22 cellular contexts compared by ENCODE assay signal in the genomic region with DNA sequence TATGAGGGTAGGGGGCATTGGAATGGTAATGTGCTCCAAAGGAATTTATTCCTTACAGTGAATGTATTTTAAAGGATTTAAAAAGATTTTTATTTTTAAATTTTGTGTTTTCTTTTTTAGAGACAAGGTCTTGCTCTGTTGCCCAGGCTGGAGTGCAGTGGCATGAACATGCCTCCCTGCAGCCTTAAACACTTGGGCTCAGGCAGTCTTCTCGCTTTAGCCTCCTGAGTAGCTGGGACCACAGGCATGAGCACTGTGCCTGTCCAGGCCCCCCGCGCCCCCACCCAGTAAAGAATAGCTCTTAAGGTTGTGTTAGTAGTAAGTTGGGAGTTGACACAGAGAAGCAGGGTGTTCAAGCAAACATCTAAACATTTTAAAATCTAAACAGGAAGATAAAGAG. TPM values are rescaled to one million over a fixed set of nuclear protein-coding genes. Genes with fewer than 3 reads are reported as not detected.
DNase-seq lines count a peak whose midpoint lies in the region; ATAC-seq, FAIRE-seq and TF ChIP-seq lines count a peak whose summit lies in the region.
"Had no signal": no experiment of that assay in that cellular context is flagged by ENCODE, and none has a peak within 500 bp of the region (broad histone marks: within the 10 kb centered on the region; RNA-seq: fewer than 3 reads in every experiment).

No MANE protein-coding gene starts in this region.

- peak overlapping the region; percentile 48 for H3K27ac Mint-ChIP-seq in astrocyte (ENCODE audit: unreplicated experiment)
- H3K27ac Mint-ChIP-seq: activated naive CD4-positive, alpha-beta T cell treated with anti-CD3 and anti-CD28 coated beads for 36 hours; activated T-cell treated with anti-CD3 and anti-CD28 coated beads, Interleukin-2, amount 50 U/mL, for 24 hours; natural killer cell treated with Interleukin-12 subunit alpha and Interleukin-12 subunit beta and Interleukin-15 and Interleukin-18, amount 100 ng/mL, for 72 hours had no signal

- DNase-seq in DND-41: no peak
- DNase-seq in astrocyte (ENCODE audit: low read depth): no peak
- DNase-seq in neuronal stem cell (ENCODE audit: low spot score): no peak
- no peak for DNase-seq in inferior parietal cortex (ENCODE audit: extremely low spot score)
- DNase-seq in left colon: no peak
- DNase-seq: activated naive CD4-positive, alpha-beta T cell treated with anti-CD3 and anti-CD28 coated beads for 36 hours; activated T-cell treated with anti-CD3 and anti-CD28 coated beads, Interleukin-2, amount 50 U/mL, for 24 hours; amniotic stem cell; DMS79; Kasumi-1; NCI-H187; NCI-H526 treated with DMSO at 0.1 percent for 48 hours; stimulated activated CD4-positive, alpha-beta T cell treated with anti-CD3 and anti-CD28 coated beads, Interleukin-15, amount 100 ng/mL, for 24 hours; stomach; upper lobe of left lung had no signal

- H3K4me3 ChIP-seq in DND-41 (ENCODE audit: low read depth in 1 of 2, low read length in 2 of 2) (no peak overlapping the region), astrocyte (ENCODE audit: insufficient read depth, low read depth, low read length) (no peak overlapping the region), iPS-18a (ENCODE audit: low read length) (peak overlapping the region; percentile 45), neuronal stem cell (ENCODE audit: low read length in 2 of 2) (no peak overlapping the region)
- H3K4me3 ChIP-seq: SJSA1, stomach, upper lobe of left lung had no signal

- no peaks in the 10 kb centered on the region for H3K79me1 ChIP-seq in neuronal stem cell (ENCODE audit: low read depth, low read length)

- H2BK120ac ChIP-seq in neuronal stem cell (ENCODE audit: low read depth, low read length): no peak overlapping the region

- peak overlapping the region; percentile 44 for H3K4me2 ChIP-seq in DND-41 (ENCODE audit: insufficient read depth, low read length)
- H3K4me2 ChIP-seq in astrocyte (ENCODE audit: low read length): peak overlapping the region; percentile 77
- H3K4me2 ChIP-seq in neuronal stem cell (ENCODE audit: insufficient read depth, low read length, poor library complexity, severe bottlenecking): no peak overlapping the region

- H3K9me3 ChIP-seq in DND-41 (ENCODE audit: insufficient read depth, low read length, severe bottlenecking) (no peaks in the 10 kb centered on the region), astrocyte (ENCODE audit: insufficient read depth, low read depth, low read length) (no peaks in the 10 kb centered on the region), iPS-18a (ENCODE audit: control insufficient read depth, low read depth, low read length) (no peaks in the 10 kb centered on the region), neuronal stem cell (replicated peaks in 1 of 2; ENCODE audit: control insufficient read depth in 2 of 2, insufficient read depth in 1 of 2, low read depth in 1 of 2, low read length in 2 of 2) (peaks cover 0 to 11% of the 10 kb centered on the region in 2 donors)
- H3K9me3 ChIP-seq: SJSA1, stomach, upper lobe of left lung had no signal

- H4K8ac ChIP-seq in neuronal stem cell (ENCODE audit: low read depth, low read length): no peak overlapping the region

- ATAC-seq in DND-41 (ENCODE audit: insufficient read depth, low read depth): peak; percentile 38; the same call in 1 of the 3 replicates
- ATAC-seq in HG02678 (IDR thresholded peaks at IDR 0.05; ENCODE audit: unreplicated experiment): no peak
- no peak for ATAC-seq in left colon
- ATAC-seq in GM21717 (IDR thresholded peaks at IDR 0.05; ENCODE audit: unreplicated experiment): no peak
- ATAC-seq: natural killer cell treated with Interleukin-12 subunit alpha and Interleukin-12 subunit beta and Interleukin-15 and Interleukin-18, amount 100 ng/mL, for 72 hours had no signal

- WGBS in neuronal stem cell (ENCODE audit: extremely low coverage in 2 of 2, insufficient read length in 2 of 2, insufficient replicate concordance in 1 of 2), 2 donors: no CpG with 5 or more reads among the region's 3 CpGs

- H3K27me3 Mint-ChIP-seq in astrocyte (ENCODE audit: low read depth, unreplicated experiment): no peaks in the 10 kb centered on the region
- H3K27me3 Mint-ChIP-seq: activated T-cell treated with anti-CD3 and anti-CD28 coated beads, Interleukin-2, amount 50 U/mL, for 24 hours; natural killer cell treated with Interleukin-12 subunit alpha and Interleukin-12 subunit beta and Interleukin-15 and Interleukin-18, amount 100 ng/mL, for 72 hours had no signal

- no peak overlapping the region for H4K91ac ChIP-seq in neuronal stem cell (ENCODE audit: low read depth, low read length, poor library complexity)

- H3K9me3 Mint-ChIP-seq in astrocyte (ENCODE audit: unreplicated experiment): no peaks in the 10 kb centered on the region
- H3K9me3 Mint-ChIP-seq: activated naive CD4-positive, alpha-beta T cell treated with anti-CD3 and anti-CD28 coated beads for 36 hours; natural killer cell treated with Interleukin-12 subunit alpha and Interleukin-12 subunit beta and Interleukin-15 and Interleukin-18, amount 100 ng/mL, for 72 hours had no signal

- intact Hi-C loops in left colon (cut with DNase I, micrococcal nuclease): no loop called here

- H2AFZ ChIP-seq in DND-41 (ENCODE audit: low read depth, low read length) (peak overlapping the region; percentile 36; the same call in 1 of the 2 replicates), astrocyte (ENCODE audit: low read depth, low read length) (no peak overlapping the region), neuronal stem cell (ENCODE audit: low read length) (no peak overlapping the region)

- no peak overlapping the region for H3K4ac ChIP-seq in neuronal stem cell (ENCODE audit: low read length)

- H3K9ac ChIP-seq in DND-41 (ENCODE audit: low read depth, low read length) (no peak overlapping the region), astrocyte (ENCODE audit: low read length) (no peak overlapping the region), iPS-18a (ENCODE audit: low read length) (peak overlapping the region; percentile 37), neuronal stem cell (ENCODE audit: low read depth, low read length, poor library complexity) (no peak overlapping the region)

- H3K4me1 Mint-ChIP-seq in astrocyte (ENCODE audit: low read depth, unreplicated experiment): peaks cover 31% of the 10 kb centered on the region

- no peak overlapping the region for H3K14ac ChIP-seq in neuronal stem cell (ENCODE audit: low read length)

- H3K4me3 Mint-ChIP-seq in astrocyte (ENCODE audit: unreplicated experiment): no peak overlapping the region
- H3K4me3 Mint-ChIP-seq: activated naive CD4-positive, alpha-beta T cell treated with anti-CD3 and anti-CD28 coated beads for 36 hours; activated T-cell treated with anti-CD3 and anti-CD28 coated beads, Interleukin-2, amount 50 U/mL, for 24 hours; natural killer cell treated with Interleukin-12 subunit alpha and Interleukin-12 subunit beta and Interleukin-15 and Interleukin-18, amount 100 ng/mL, for 72 hours had no signal

- no peak overlapping the region for H2BK15ac ChIP-seq in neuronal stem cell (ENCODE audit: low read length)

- H3K4me1 ChIP-seq in DND-41 (ENCODE audit: insufficient read depth, low read length): peaks cover 15% of the 10 kb centered on the region
- peaks cover 21% of the 10 kb centered on the region for H3K4me1 ChIP-seq in astrocyte (ENCODE audit: insufficient read depth, low read length)
- H3K4me1 ChIP-seq in iPS-18a (ENCODE audit: control insufficient read depth, low read depth, low read length): peaks cover 76% of the 10 kb centered on the region
- H3K4me1 ChIP-seq in neuronal stem cell (ENCODE audit: control insufficient read depth in 2 of 2, insufficient read depth in 1 of 2, low read depth in 1 of 2, low read length in 2 of 2): peaks cover 18 to 42% of the 10 kb centered on the region in 2 donors

- H3K36me3 ChIP-seq in DND-41 (ENCODE audit: insufficient read depth, low read length) (no peaks in the 10 kb centered on the region), astrocyte (ENCODE audit: insufficient read depth, low read length) (no peaks in the 10 kb centered on the region), iPS-18a (ENCODE audit: control insufficient read depth, low read depth, low read length) (no peaks in the 10 kb centered on the region), neuronal stem cell (replicated peaks in 1 of 2; ENCODE audit: control insufficient read depth in 2 of 2, insufficient read depth in 2 of 2, low read length in 2 of 2) (no peaks in the 10 kb centered on the region)
- H3K36me3 ChIP-seq: SJSA1, stomach, upper lobe of left lung had no signal

- peak overlapping the region; percentile 46 for H3K18ac ChIP-seq in neuronal stem cell (ENCODE audit: low read length)

- peak overlapping the region; percentile 78 for H2BK12ac ChIP-seq in neuronal stem cell (ENCODE audit: low read length)

- peaks cover 6% of the 10 kb centered on the region; the same call in 1 of the 2 replicates for H3K79me2 ChIP-seq in DND-41 (ENCODE audit: insufficient read depth, low read length)
- peaks cover 65% of the 10 kb centered on the region for H3K79me2 ChIP-seq in astrocyte (ENCODE audit: insufficient read depth, low read length)

- FAIRE-seq in astrocyte (lab: Jason Lieb, UNC): no peak
- FAIRE-seq: H54, TTC549 had no signal

- H3K27ac ChIP-seq in DND-41 (ENCODE audit: low read length) (peak overlapping the region; percentile 72), astrocyte (ENCODE audit: low read depth, low read length) (peak overlapping the region; percentile 11), iPS-18a (ENCODE audit: low read length) (peak overlapping the region; percentile 83), neuronal stem cell (replicated peaks; ENCODE audit: low read length) (peak overlapping the region; percentile 54)
- H3K27ac ChIP-seq: SJSA1 had no signal

- H3K23ac ChIP-seq in neuronal stem cell (ENCODE audit: low read depth, low read length, poor library complexity): no peak overlapping the region

- H3K27me3 ChIP-seq in DND-41 (ENCODE audit: insufficient read depth, low read length, poor library complexity) (no peaks in the 10 kb centered on the region), astrocyte (ENCODE audit: insufficient read depth, low read length) (no peaks in the 10 kb centered on the region), iPS-18a (ENCODE audit: control insufficient read depth, insufficient read depth, low read length) (no peaks in the 10 kb centered on the region), neuronal stem cell (ENCODE audit: control insufficient read depth in 3 of 3, insufficient read depth in 3 of 3, low read depth in 1 of 3, low read length in 3 of 3) (no peaks in the 10 kb centered on the region)
- H3K27me3 ChIP-seq: SJSA1, stomach, upper lobe of left lung had no signal

- TF ChIP-seq CTCF in DND-41 (IDR thresholded peaks at IDR 0.05; ENCODE audit: borderline replicate concordance, extremely low read depth, low read length, poor library complexity, severe bottlenecking): no peak
- TF ChIP-seq CTCF in astrocyte (IDR thresholded peaks at IDR 0.05; ENCODE audit: insufficient read depth, low read depth, low read length): no peak

- peaks cover 3% of the 10 kb centered on the region; the same call in 1 of the 2 replicates for H4K20me1 ChIP-seq in DND-41 (ENCODE audit: insufficient read depth, low read length)
- H4K20me1 ChIP-seq in astrocyte (ENCODE audit: insufficient read depth, low read length): no peaks in the 10 kb centered on the region

- no peaks in the 10 kb centered on the region for H3K36me3 Mint-ChIP-seq in astrocyte (ENCODE audit: low read depth, unreplicated experiment)
- H3K36me3 Mint-ChIP-seq: natural killer cell treated with Interleukin-12 subunit alpha and Interleukin-12 subunit beta and Interleukin-15 and Interleukin-18, amount 100 ng/mL, for 72 hours had no signal

- H2BK5ac ChIP-seq in neuronal stem cell (ENCODE audit: low read length): no peak overlapping the region

- no peak overlapping the region for H2AK5ac ChIP-seq in neuronal stem cell (ENCODE audit: low read depth, low read length)

RNA-seq across cellular contexts. Expression of gene PHLPP1, which starts 36.6 kb away (rescaled TPM):
- 11.2 and 13.3 TPM in 2 replicates for total RNA-seq in astrocyte
- polyA plus RNA-seq in neuronal stem cell (2013, experiment 1 of 2): 10.4 TPM
- polyA plus RNA-seq in neuronal stem cell (2013, experiment 2 of 2): 10.8 TPM
- total RNA-seq in left colon: 10 to 100 TPM; 21.4 to 22.9 TPM

Comparison
In these comparisons a context has a peak if more than half of its experiments do, and no peak if none do; other contexts are left out.
1. H3K27ac ChIP-seq: peak in every context shown above with its lines; median percentile 83 in iPS-18a; 72 in DND-41; 54 in neuronal stem cell; 11 in astrocyte.